ENCODE assay signal across 5 cellular contexts in the genomic region with DNA sequence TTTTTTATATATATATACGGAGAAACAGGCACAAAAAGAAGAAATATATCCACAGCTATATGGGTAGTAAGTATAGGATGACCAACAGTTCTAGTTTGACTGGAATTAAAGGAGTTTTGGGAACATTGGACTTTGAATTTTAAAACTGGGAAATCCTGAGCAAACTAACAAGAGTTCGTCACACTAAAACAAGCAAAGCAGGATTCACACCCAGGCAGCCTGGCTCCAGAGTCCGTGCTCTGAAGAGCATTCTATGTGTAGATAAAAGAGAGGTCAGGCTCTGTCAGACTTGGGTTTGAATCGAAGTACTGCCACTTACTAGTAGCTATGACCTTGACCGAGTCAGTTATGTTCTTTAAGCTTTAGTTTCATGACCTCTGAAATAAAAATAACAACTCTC.
"Had no signal": no experiment of that assay in that cellular context is flagged by ENCODE, and none has a peak within 500 bp of the region (broad histone marks: within the 10 kb centered on the region; RNA-seq: fewer than 3 reads in every experiment).

No MANE protein-coding gene starts in this region.

- H3K4me3 ChIP-seq: K562 had no signal

- H3K27ac ChIP-seq: HL-60 had no signal

- FAIRE-seq: HTR-8/SVneo had no signal

- ATAC-seq: K562 had no signal

- DNase-seq: IMR-90, KBM-7 had no signal
